In genomic region chr22:37221424-37222336, GRCh38 we compare ENCODE assay signal across 12 cellular contexts. TPM values are rescaled to one million over a fixed set of nuclear protein-coding genes. Genes with fewer than 3 reads are reported as not detected.
DNase-seq lines count a peak whose midpoint lies in the region; ATAC-seq and TF ChIP-seq lines count a peak whose summit lies in the region.
"Had no signal": no experiment of that assay in that cellular context is flagged by ENCODE, and none has a peak within 500 bp of the region (broad histone marks: within the 10 kb centered on the region; RNA-seq: fewer than 3 reads in every experiment).

No MANE protein-coding gene starts in this region.

- H3K9me3 ChIP-seq in WERI-Rb-1 (ENCODE audit: severe bottlenecking) = no peaks in the 10 kb centered on the region
- H3K9me3 ChIP-seq in ascending aorta = no peaks in the 10 kb centered on the region
- H3K9me3 ChIP-seq: esophagus muscularis mucosa, ovary had no signal

- no peak for ATAC-seq in stimulated activated naive CD8-positive, alpha-beta T cell treated with anti-CD3 and anti-CD28 coated beads, Interleukin-15, Interleukin-2, amounts not matched to agents 100 U/mL and 50 U/mL, for 24 hours
- no peak for ATAC-seq in GM21360 (IDR thresholded peaks at IDR 0.05; ENCODE audit: unreplicated experiment)

- TF ChIP-seq CTCF in WERI-Rb-1 (IDR thresholded peaks at IDR 0.05; ENCODE audit: low read depth, low read length) (peak; percentile 3; the same call in 1 of the 2 replicates), fibroblast of villous mesenchyme (IDR thresholded peaks at IDR 0.05; ENCODE audit: insufficient read depth, low read depth, low read length) (peak; percentile 2), ascending aorta (IDR thresholded peaks at IDR 0.05) (no peak)

- peak overlapping the region; percentile 89 for H3K27ac Mint-ChIP-seq in stimulated activated naive CD8-positive, alpha-beta T cell treated with anti-CD3 and anti-CD28 coated beads, Interleukin-15, Interleukin-2, amounts not matched to agents 100 ng/mL and 50 ng/mL, for 24 hours

- H3K4me3 Mint-ChIP-seq in stimulated activated naive CD8-positive, alpha-beta T cell treated with anti-CD3 and anti-CD28 coated beads, Interleukin-15, Interleukin-2, amounts not matched to agents 100 ng/mL and 50 ng/mL, for 24 hours = peak overlapping the region; percentile 57

- H3K27me3 Mint-ChIP-seq in stimulated activated naive CD8-positive, alpha-beta T cell treated with anti-CD3 and anti-CD28 coated beads, Interleukin-15, Interleukin-2, amounts not matched to agents 100 ng/mL and 50 ng/mL, for 24 hours = no peaks in the 10 kb centered on the region

- DNase-seq in stimulated activated naive CD8-positive, alpha-beta T cell treated with anti-CD3 and anti-CD28 coated beads, Interleukin-15, Interleukin-2, amounts not matched to agents 100 U/mL and 50 U/mL, for 24 hours = no peak
- DNase-seq in WERI-Rb-1 (no peak), fibroblast of villous mesenchyme (ENCODE audit: low read depth) (no peak), ascending aorta (ENCODE audit: low spot score in 2 of 2) (no peak), head of caudate nucleus (no peak), DMS79 treated with DMSO at 0.1 percent for 48 hours (lab: John Stamatoyannopoulos, UW) (no peak)
- DNase-seq: ovary had no signal

- H3K36me3 ChIP-seq in WERI-Rb-1 = no peaks in the 10 kb centered on the region
- no peaks in the 10 kb centered on the region for H3K36me3 ChIP-seq in ascending aorta
- H3K36me3 ChIP-seq: esophagus muscularis mucosa, ovary had no signal

- no peaks in the 10 kb centered on the region for H3K27me3 ChIP-seq in WERI-Rb-1 (ENCODE audit: insufficient read depth, low read depth, severe bottlenecking)
- no peaks in the 10 kb centered on the region for H3K27me3 ChIP-seq in ascending aorta
- H3K27me3 ChIP-seq: ovary had no signal

- H3K4me3 ChIP-seq in WERI-Rb-1 (ENCODE audit: low read depth, low read length) (no peak overlapping the region), fibroblast of villous mesenchyme (ENCODE audit: low read depth, low read length) (no peak overlapping the region), ascending aorta (no peak overlapping the region)
- H3K4me3 ChIP-seq: esophagus muscularis mucosa, ovary had no signal

- no peaks in the 10 kb centered on the region for H3K4me1 ChIP-seq in ascending aorta
- H3K4me1 ChIP-seq: esophagus muscularis mucosa had no signal

- H3K27ac ChIP-seq in WERI-Rb-1 (no peak overlapping the region), ascending aorta (no peak overlapping the region)
- H3K27ac ChIP-seq: esophagus muscularis mucosa, ovary had no signal

- H3K36me3 Mint-ChIP-seq in stimulated activated naive CD8-positive, alpha-beta T cell treated with anti-CD3 and anti-CD28 coated beads, Interleukin-15, Interleukin-2, amounts not matched to agents 100 ng/mL and 50 ng/mL, for 24 hours (ENCODE audit: low read depth) = peaks cover 58% of the 10 kb centered on the region

- H3K4me1 Mint-ChIP-seq in stimulated activated naive CD8-positive, alpha-beta T cell treated with anti-CD3 and anti-CD28 coated beads, Interleukin-15, Interleukin-2, amounts not matched to agents 100 ng/mL and 50 ng/mL, for 24 hours (ENCODE audit: low read depth) = peaks cover 100% of the 10 kb centered on the region

- intact Hi-C loops in ascending aorta (cut with DNase I) (no loop called here), head of caudate nucleus (cut with DNase I) (no loop called here)

- peaks cover 8% of the 10 kb centered on the region for H3K9me3 Mint-ChIP-seq in stimulated activated naive CD8-positive, alpha-beta T cell treated with anti-CD3 and anti-CD28 coated beads, Interleukin-15, Interleukin-2, amounts not matched to agents 100 ng/mL and 50 ng/mL, for 24 hours

RNA-seq across cellular contexts. Expression of gene SSTR3, which starts 9.4 kb away (rescaled TPM):
- total RNA-seq in fibroblast of villous mesenchyme (not detected in 2 replicates), ascending aorta (not detected)
- total RNA-seq: esophagus muscularis mucosa, lung microvascular endothelial cell, RPMI7951 had no signal

RNA-seq across cellular contexts. Expression of gene RAC2, which starts 22.4 kb away (rescaled TPM):
- total RNA-seq in fibroblast of villous mesenchyme (8.1 and 11.2 TPM in 2 replicates), ascending aorta (11.5 TPM)

RNA-seq across cellular contexts. Expression of gene C1QTNF6, which starts 33.6 kb away (rescaled TPM):
- 9.5 and 10.6 TPM in 2 replicates for total RNA-seq in fibroblast of villous mesenchyme
- total RNA-seq in ascending aorta = 4.6 TPM

Comparison
In these comparisons a context has a peak if more than half of its experiments do, and no peak if none do; other contexts are left out.
1. CTCF ChIP-seq: peak in WERI-Rb-1 (single experiment) and fibroblast of villous mesenchyme (single experiment); none in ascending aorta (0 of 3).